In genomic region chr1:71638081-71638766, GRCh38 we compare ENCODE assay signal across 18 cellular contexts.
A peak's percentile ranks its signal among the peaks of the same experiment; 100 is the strongest.
DNase-seq lines count a peak whose midpoint lies in the region; ATAC-seq and TF ChIP-seq lines count a peak whose summit lies in the region.
"Had no signal": no experiment of that assay in that cellular context is flagged by ENCODE, and none has a peak within 500 bp of the region (broad histone marks: within the 10 kb centered on the region; RNA-seq: fewer than 3 reads in every experiment).

No MANE protein-coding gene starts in this region.

- ATAC-seq in activated CD4-positive, alpha-beta T cell treated with anti-CD3 and anti-CD28 coated beads for 36 hours = no peak
- no peak for ATAC-seq in naive thymus-derived CD8-positive, alpha-beta T cell
- no peak for ATAC-seq in HG03521 (IDR thresholded peaks at IDR 0.05; ENCODE audit: unreplicated experiment)
- ATAC-seq: K562 had no signal

- no peaks in the 10 kb centered on the region for H3K36me3 ChIP-seq in MG63
- H3K36me3 ChIP-seq: esophagus muscularis mucosa, sigmoid colon, SJSA1, tibial artery had no signal

- TF ChIP-seq CTCF in epithelial cell of esophagus (IDR thresholded peaks at IDR 0.05; ENCODE audit: insufficient read depth, low read depth, low read length, missing control alignments) = no peak

- no peak overlapping the region for H3K4me3 Mint-ChIP-seq in activated CD4-positive, alpha-beta T cell treated with anti-CD3 and anti-CD28 coated beads for 36 hours
- H3K4me3 Mint-ChIP-seq in naive thymus-derived CD8-positive, alpha-beta T cell = no peak overlapping the region
- H3K4me3 Mint-ChIP-seq: activated CD4-positive, alpha-beta memory T cell treated with anti-CD3 and anti-CD28 coated beads for 36 hours; B cell; nephron progenitor cell had no signal

- no peaks in the 10 kb centered on the region for H3K27me3 ChIP-seq in MG63
- H3K27me3 ChIP-seq: esophagus muscularis mucosa, sigmoid colon, SJSA1, tibial artery had no signal

- no peaks in the 10 kb centered on the region for H3K27me3 Mint-ChIP-seq in activated CD4-positive, alpha-beta T cell treated with anti-CD3 and anti-CD28 coated beads for 36 hours
- no peaks in the 10 kb centered on the region for H3K27me3 Mint-ChIP-seq in naive thymus-derived CD8-positive, alpha-beta T cell
- H3K27me3 Mint-ChIP-seq: activated CD4-positive, alpha-beta memory T cell treated with anti-CD3 and anti-CD28 coated beads for 36 hours; B cell had no signal

- no peaks in the 10 kb centered on the region for H3K9me3 ChIP-seq in MG63
- H3K9me3 ChIP-seq: esophagus muscularis mucosa, SJSA1, tibial artery had no signal

- no peak overlapping the region for H3K27ac Mint-ChIP-seq in activated CD4-positive, alpha-beta T cell treated with anti-CD3 and anti-CD28 coated beads for 36 hours
- no peak overlapping the region for H3K27ac Mint-ChIP-seq in naive thymus-derived CD8-positive, alpha-beta T cell
- H3K27ac Mint-ChIP-seq: activated CD4-positive, alpha-beta memory T cell treated with anti-CD3 and anti-CD28 coated beads for 36 hours; B cell; nephron progenitor cell had no signal

- DNase-seq in AG08396 (ENCODE audit: low spot score) (peak; percentile 16), LHCN-M2 (ENCODE audit: low read depth) (peak; percentile 61), epithelial cell of esophagus (ENCODE audit: low read depth) (peak; percentile 38), kidney glomerular epithelial cell (lab: John Stamatoyannopoulos, UW) (peak; percentile 17), MG63 (no peak)
- DNase-seq in activated CD4-positive, alpha-beta T cell treated with anti-CD3 and anti-CD28 coated beads for 36 hours = no peak
- no peak for DNase-seq in naive thymus-derived CD8-positive, alpha-beta T cell
- DNase-seq: activated CD4-positive, alpha-beta memory T cell treated with anti-CD3 and anti-CD28 coated beads for 36 hours; NCI-H345; nephron progenitor cell; sigmoid colon; stimulated activated CD4-positive, alpha-beta T cell treated with anti-CD3 and anti-CD28 coated beads, Interleukin-4, amount 100 ng/mL, for 24 hours; tibial artery had no signal

- CTCF ChIA-PET in activated CD4-positive, alpha-beta T cell treated with anti-CD3 and anti-CD28 coated beads for 36 hours (lab: Charles Lee) = no interaction called here

- H3K36me3 Mint-ChIP-seq in activated CD4-positive, alpha-beta T cell treated with anti-CD3 and anti-CD28 coated beads for 36 hours (ENCODE audit: low read depth) = no peaks in the 10 kb centered on the region
- H3K36me3 Mint-ChIP-seq in naive thymus-derived CD8-positive, alpha-beta T cell = no peaks in the 10 kb centered on the region
- H3K36me3 Mint-ChIP-seq: activated CD4-positive, alpha-beta memory T cell treated with anti-CD3 and anti-CD28 coated beads for 36 hours had no signal

- H3K4me1 Mint-ChIP-seq in activated CD4-positive, alpha-beta T cell treated with anti-CD3 and anti-CD28 coated beads for 36 hours = no peaks in the 10 kb centered on the region
- H3K4me1 Mint-ChIP-seq in naive thymus-derived CD8-positive, alpha-beta T cell = no peaks in the 10 kb centered on the region
- H3K4me1 Mint-ChIP-seq: B cell, nephron progenitor cell had no signal

- H3K4me3 ChIP-seq in epithelial cell of esophagus (ENCODE audit: low read length) = no peak overlapping the region
- no peak overlapping the region for H3K4me3 ChIP-seq in MG63
- H3K4me3 ChIP-seq: esophagus muscularis mucosa, K562, sigmoid colon, SJSA1, tibial artery had no signal

- intact Hi-C loops in activated CD4-positive, alpha-beta T cell treated with anti-CD3 and anti-CD28 coated beads for 36 hours (cut with DNase I, micrococcal nuclease) = no loop called here

- H3K9me3 Mint-ChIP-seq in activated CD4-positive, alpha-beta T cell treated with anti-CD3 and anti-CD28 coated beads for 36 hours (ENCODE audit: low read depth) = peaks cover 3% of the 10 kb centered on the region
- peaks cover 0 to 14% (median 3%) of the 10 kb centered on the region in 9 donors for H3K9me3 Mint-ChIP-seq in naive thymus-derived CD8-positive, alpha-beta T cell
- H3K9me3 Mint-ChIP-seq: nephron progenitor cell had no signal

- POLR2A ChIA-PET in activated CD4-positive, alpha-beta T cell treated with anti-CD3 and anti-CD28 coated beads for 36 hours (lab: Charles Lee) = no interaction called here
- POLR2A ChIA-PET in naive thymus-derived CD8-positive, alpha-beta T cell (lab: Charles Lee) = no interaction called here

Comparison
In these comparisons a context has a peak if more than half of its experiments do, and no peak if none do; other contexts are left out.
1. DNase-seq: peak in AG08396 (single experiment), LHCN-M2 (single experiment), epithelial cell of esophagus (single experiment) and kidney glomerular epithelial cell (single experiment); none in activated CD4-positive, alpha-beta T cell treated with anti-CD3 and anti-CD28 coated beads for 36 hours (single experiment), naive thymus-derived CD8-positive, alpha-beta T cell (0 of 10) and MG63 (single experiment).